In the genomic region with DNA sequence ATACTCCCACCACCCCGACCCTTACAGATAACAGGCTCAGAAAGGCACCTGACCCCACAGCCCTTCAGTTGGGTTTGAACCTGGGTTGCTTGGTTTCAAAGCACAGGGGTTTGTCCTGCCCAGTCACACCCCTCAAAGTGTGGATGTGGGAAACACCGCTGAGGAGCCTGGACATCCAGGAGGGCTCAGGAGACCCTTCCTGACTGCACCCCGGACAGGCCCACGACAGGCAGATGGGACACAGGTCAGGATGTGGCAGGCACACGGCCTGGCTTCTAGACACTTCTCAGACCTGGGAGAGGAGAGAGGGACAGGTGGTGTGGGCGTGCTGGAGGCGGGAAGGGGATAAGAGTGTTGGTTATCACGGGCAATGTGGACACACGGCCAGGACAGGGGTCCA, we compare ENCODE assay signal across 24 cellular contexts.
DNase-seq lines count a peak whose midpoint lies in the region; TF ChIP-seq lines count a peak whose summit lies in the region.
"Had no signal": no experiment of that assay in that cellular context is flagged by ENCODE, and none has a peak within 500 bp of the region (broad histone marks: within the 10 kb centered on the region; RNA-seq: fewer than 3 reads in every experiment).

No MANE protein-coding gene starts in this region.

- no peak overlapping the region for H2BK5ac ChIP-seq in neuronal stem cell (ENCODE audit: low read length)

- no peak for TF ChIP-seq CTCF in colonic mucosa (IDR thresholded peaks at IDR 0.05)

- no peaks in the 10 kb centered on the region for H3K36me3 Mint-ChIP-seq in activated naive CD4-positive, alpha-beta T cell treated with anti-CD3 and anti-CD28 coated beads, Interleukin-2, amount 10 ng/mL, durations not matched to agents 7 days and 5 days
- H3K36me3 Mint-ChIP-seq: CD8-positive, alpha-beta memory T cell had no signal

- DNase-seq in activated naive CD4-positive, alpha-beta T cell treated with anti-CD3 and anti-CD28 coated beads, Interleukin-2, amount 10 ng/mL, durations not matched to agents 7 days and 5 days, result peak; percentile 16
- DNase-seq in activated naive CD4-positive, alpha-beta T cell treated with anti-CD3 and anti-CD28 coated beads, Interleukin-2, amount 50 U/mL, for 16 hours, result no peak
- DNase-seq in colonic mucosa (peak; percentile 6), neuronal stem cell (ENCODE audit: low spot score) (no peak), SIG-M5 (lab: John Stamatoyannopoulos, UW) (no peak), RKO (ENCODE audit: low spot score) (no peak), SK-N-DZ (ENCODE audit: low spot score) (no peak)
- DNase-seq: Calu3; CD8-positive, alpha-beta memory T cell; DMS53; GDM1; GOT3; IMR-90; NCI-H1092 treated with DMSO at 0.1 percent for 48 hours; NCI-H1436 treated with DMSO at 0.1 percent for 48 hours; NCI-H2029; NCI-H345; NCI-H524; NCI-H774; NK-92 treated with Interleukin-12 subunit alpha and Interleukin-12 subunit beta, amount 100 ng/mL, for 24 hours; Right ventricle myocardium superior had no signal

- H3K36me3 ChIP-seq in colonic mucosa, result no peaks in the 10 kb centered on the region
- H3K36me3 ChIP-seq in neuronal stem cell (replicated peaks in 1 of 2; ENCODE audit: control insufficient read depth in 2 of 2, insufficient read depth in 2 of 2, low read length in 2 of 2), result no peaks in the 10 kb centered on the region

- no peak overlapping the region for H2BK120ac ChIP-seq in neuronal stem cell (ENCODE audit: low read depth, low read length)

- H3K4me1 Mint-ChIP-seq in activated naive CD4-positive, alpha-beta T cell treated with anti-CD3 and anti-CD28 coated beads, Interleukin-2, amount 10 ng/mL, durations not matched to agents 7 days and 5 days, result no peaks in the 10 kb centered on the region
- H3K4me1 Mint-ChIP-seq: CD8-positive, alpha-beta memory T cell had no signal

- H3K79me1 ChIP-seq in neuronal stem cell (ENCODE audit: low read depth, low read length), result no peaks in the 10 kb centered on the region

- H4K8ac ChIP-seq in neuronal stem cell (ENCODE audit: low read depth, low read length), result no peak overlapping the region

- H2AFZ ChIP-seq in neuronal stem cell (ENCODE audit: low read length), result no peak overlapping the region

- H3K9me3 ChIP-seq in colonic mucosa (no peaks in the 10 kb centered on the region), neuronal stem cell (replicated peaks in 1 of 2; ENCODE audit: control insufficient read depth in 2 of 2, insufficient read depth in 1 of 2, low read depth in 1 of 2, low read length in 2 of 2) (no peaks in the 10 kb centered on the region)

- H3K9me3 Mint-ChIP-seq in activated naive CD4-positive, alpha-beta T cell treated with anti-CD3 and anti-CD28 coated beads, Interleukin-2, amount 10 ng/mL, durations not matched to agents 7 days and 5 days, result no peaks in the 10 kb centered on the region
- H3K9me3 Mint-ChIP-seq: CD8-positive, alpha-beta memory T cell had no signal

- peak overlapping the region; percentile 1 for H2BK15ac ChIP-seq in neuronal stem cell (ENCODE audit: low read length)

- no peak overlapping the region for H4K91ac ChIP-seq in neuronal stem cell (ENCODE audit: low read depth, low read length, poor library complexity)

- H3K9ac ChIP-seq in colonic mucosa (ENCODE audit: low read depth in 2 of 2, low read length in 2 of 2) (no peak overlapping the region), neuronal stem cell (ENCODE audit: low read depth, low read length, poor library complexity) (no peak overlapping the region)
- H3K9ac ChIP-seq: KMS-11 had no signal

- no peaks in the 10 kb centered on the region for H3K4me1 ChIP-seq in colonic mucosa
- no peaks in the 10 kb centered on the region for H3K4me1 ChIP-seq in neuronal stem cell (ENCODE audit: control insufficient read depth in 2 of 2, insufficient read depth in 1 of 2, low read depth in 1 of 2, low read length in 2 of 2)

- H2BK12ac ChIP-seq in neuronal stem cell (ENCODE audit: low read length), result no peak overlapping the region

- H3K23ac ChIP-seq in neuronal stem cell (ENCODE audit: low read depth, low read length, poor library complexity), result no peak overlapping the region

- H3K27me3 ChIP-seq in colonic mucosa (no peaks in the 10 kb centered on the region), neuronal stem cell (ENCODE audit: control insufficient read depth in 3 of 3, insufficient read depth in 3 of 3, low read depth in 1 of 3, low read length in 3 of 3) (no peaks in the 10 kb centered on the region)

- no peak overlapping the region for H3K27ac Mint-ChIP-seq in activated naive CD4-positive, alpha-beta T cell treated with anti-CD3 and anti-CD28 coated beads, Interleukin-2, amount 10 ng/mL, durations not matched to agents 7 days and 5 days
- H3K27ac Mint-ChIP-seq: CD8-positive, alpha-beta memory T cell had no signal

- H3K4me2 ChIP-seq in neuronal stem cell (ENCODE audit: insufficient read depth, low read length, poor library complexity, severe bottlenecking), result no peak overlapping the region
- H3K4me2 ChIP-seq: KMS-11 had no signal

- WGBS in neuronal stem cell (ENCODE audit: extremely low coverage in 2 of 2, insufficient read length in 2 of 2, insufficient replicate concordance in 1 of 2), 2 donors, result no CpG with 5 or more reads among the region's 9 CpGs

- H3K27me3 Mint-ChIP-seq in activated naive CD4-positive, alpha-beta T cell treated with anti-CD3 and anti-CD28 coated beads, Interleukin-2, amount 10 ng/mL, durations not matched to agents 7 days and 5 days, result no peaks in the 10 kb centered on the region

- intact Hi-C loops in colonic mucosa (cut with DNase I), result no loop called here

- CTCF ChIA-PET in activated naive CD4-positive, alpha-beta T cell treated with anti-CD3 and anti-CD28 coated beads, Interleukin-2, amount 10 ng/mL, durations not matched to agents 7 days and 5 days (lab: Charles Lee), result no interaction called here

- H3K4me3 ChIP-seq in colonic mucosa, result no peak overlapping the region
- H3K4me3 ChIP-seq in neuronal stem cell (ENCODE audit: low read length in 2 of 2), result peak overlapping the region in 1 of 2 donors; percentile 26
- H3K4me3 ChIP-seq: SK-N-MC had no signal

- H3K27ac ChIP-seq in colonic mucosa (no peak overlapping the region), neuronal stem cell (replicated peaks; ENCODE audit: low read length) (no peak overlapping the region)
- H3K27ac ChIP-seq: C4-2B, KMS-11, SK-N-MC had no signal

- peak overlapping the region; percentile 58 for H3K14ac ChIP-seq in neuronal stem cell (ENCODE audit: low read length)

- H2AK5ac ChIP-seq in neuronal stem cell (ENCODE audit: low read depth, low read length), result peak overlapping the region; percentile 85

- H3K18ac ChIP-seq in neuronal stem cell (ENCODE audit: low read length), result no peak overlapping the region

- H3K4ac ChIP-seq in neuronal stem cell (ENCODE audit: low read length), result no peak overlapping the region

- no peak overlapping the region for H3K4me3 Mint-ChIP-seq in activated naive CD4-positive, alpha-beta T cell treated with anti-CD3 and anti-CD28 coated beads, Interleukin-2, amount 10 ng/mL, durations not matched to agents 7 days and 5 days
- H3K4me3 Mint-ChIP-seq: CD8-positive, alpha-beta memory T cell had no signal

Comparison
In these comparisons a context has a peak if more than half of its experiments do, and no peak if none do; other contexts are left out.
1. DNase-seq: peak in activated naive CD4-positive, alpha-beta T cell treated with anti-CD3 and anti-CD28 coated beads, Interleukin-2, amount 10 ng/mL, durations not matched to agents 7 days and 5 days (single experiment) and colonic mucosa (single experiment); none in activated naive CD4-positive, alpha-beta T cell treated with anti-CD3 and anti-CD28 coated beads, Interleukin-2, amount 50 U/mL, for 16 hours (single experiment), neuronal stem cell (single experiment), SIG-M5 (single experiment), RKO (single experiment) and SK-N-DZ (single experiment).